Comparison of ENCODE assay signal across 3 cellular contexts in the genomic region with DNA sequence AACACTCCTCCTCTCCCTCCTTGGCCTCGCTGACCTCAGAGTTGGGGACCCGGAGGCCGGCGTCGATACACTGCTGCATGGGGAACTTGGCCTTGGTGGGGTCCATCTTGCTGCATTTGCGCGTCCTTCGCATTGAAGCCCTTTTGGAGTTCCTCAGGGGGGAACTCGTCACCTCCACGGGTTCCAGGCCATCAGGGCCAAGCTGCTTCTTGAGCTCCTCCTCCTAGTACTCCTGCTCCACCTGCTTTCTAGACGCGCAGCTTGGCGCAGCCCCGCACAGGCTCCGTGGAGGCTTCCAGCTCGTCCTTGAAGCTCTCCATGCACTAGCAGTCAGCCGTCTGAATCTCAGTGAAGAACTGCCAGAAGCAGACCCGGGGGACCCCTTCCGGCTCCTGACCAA. TPM values are rescaled to one million over a fixed set of nuclear protein-coding genes. Genes with fewer than 3 reads are reported as not detected.
"Had no signal": no experiment of that assay in that cellular context is flagged by ENCODE, and none has a peak within 500 bp of the region (broad histone marks: within the 10 kb centered on the region; RNA-seq: fewer than 3 reads in every experiment).

No MANE protein-coding gene starts in this region.

RNA-seq across cellular contexts. Expression of a gene that starts 51.2 kb away (rescaled TPM):
- total RNA-seq: left ventricle myocardium inferior, mesenteric fat pad had no signal
- polyA plus RNA-seq: immature natural killer cell had no signal
